In the genomic region with DNA sequence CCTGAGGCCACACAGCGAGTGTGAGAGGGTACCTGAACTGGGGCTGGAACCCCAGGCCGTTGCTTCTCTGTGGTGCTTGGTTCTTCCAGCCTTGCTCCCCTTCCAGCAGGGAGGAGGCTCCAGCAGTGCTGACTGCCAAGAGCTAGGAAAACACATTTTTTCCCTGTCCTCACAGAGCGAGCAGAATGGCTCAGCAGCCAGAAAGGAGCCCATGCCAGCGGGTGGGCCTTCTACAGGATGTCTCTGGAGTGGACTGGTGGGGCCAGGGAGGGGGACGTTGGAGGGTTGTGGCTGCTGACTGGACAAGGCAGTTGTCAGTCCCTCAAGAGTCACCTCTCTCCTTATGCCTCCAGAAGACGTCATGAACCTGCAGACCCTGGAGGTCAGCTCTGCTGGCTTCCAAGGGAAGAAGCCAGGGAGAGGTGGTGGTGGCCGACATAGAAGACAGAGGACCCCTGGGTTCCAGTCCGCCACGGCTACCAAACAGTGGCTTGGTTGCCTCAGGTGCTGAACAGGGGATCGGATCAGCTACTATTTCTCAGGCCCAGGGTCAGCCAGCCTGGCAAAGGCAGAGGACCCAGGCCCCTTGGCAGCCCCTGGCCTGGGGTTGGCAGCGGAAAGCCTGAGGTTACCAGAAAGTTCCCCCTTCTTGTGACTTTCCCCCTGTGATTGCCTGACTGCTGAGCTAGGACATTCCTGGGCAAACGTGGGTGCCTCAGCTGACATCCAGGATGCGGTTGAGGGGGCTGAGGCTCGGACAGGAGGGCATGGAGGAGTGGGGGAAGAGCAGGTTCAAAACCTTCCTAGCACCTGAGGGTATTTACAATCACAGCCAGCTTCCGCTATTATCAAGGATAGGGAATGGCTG, we compare ENCODE assay signal across 8 cellular contexts. TPM values are rescaled to one million over a fixed set of nuclear protein-coding genes. Genes with fewer than 3 reads are reported as not detected.
DNase-seq lines count a peak whose midpoint lies in the region; ATAC-seq and TF ChIP-seq lines count a peak whose summit lies in the region.

No MANE protein-coding gene starts in this region.

- no peak overlapping the region for H3K27ac ChIP-seq in CD4-positive, alpha-beta T cell (ENCODE audit: low read depth, low read length)
- H3K27ac ChIP-seq in heart right ventricle: peak overlapping the region in 8 of 10 donors; percentile 30 to 100 (median 84)
- peak overlapping the region; percentile 34 for H3K27ac ChIP-seq in rectal smooth muscle tissue (ENCODE audit: low read depth, low read length)
- H3K27ac ChIP-seq in smooth muscle cell (ENCODE audit: low read depth): no peak overlapping the region

- peaks cover 17 to 42% (median 35%) of the 10 kb centered on the region in 9 donors for H3K4me1 ChIP-seq in heart right ventricle
- peaks cover 20% of the 10 kb centered on the region for H3K4me1 ChIP-seq in rectal smooth muscle tissue (ENCODE audit: control insufficient read depth, insufficient read depth, low read length)
- H3K4me1 ChIP-seq in smooth muscle cell (ENCODE audit: low read depth): no peaks in the 10 kb centered on the region

- H3K9ac ChIP-seq in rectal smooth muscle tissue (ENCODE audit: low read length) (no peak overlapping the region), smooth muscle cell (ENCODE audit: low read depth) (no peak overlapping the region)

- H3F3A ChIP-seq in smooth muscle cell (ENCODE audit: low read depth): peaks cover 7% of the 10 kb centered on the region

- H3K79me2 ChIP-seq in smooth muscle cell (ENCODE audit: low read depth): peaks cover 61% of the 10 kb centered on the region

- intact Hi-C loops in CD4-positive, alpha-beta T cell (cut with DNase I, micrococcal nuclease): loop anchor here in 1 of 2 experiments (10.0 kb wide), 1 partner anchor 59 kb away; no protein-coding TSS in a partner anchor
- intact Hi-C loops in heart right ventricle (cut with DNase I): loop anchor here in 4 of 10 donors (5.0 to 10.0 kb wide), 3 partner anchors 91 to 109 kb away; a partner anchor contains a TSS

- H3K27ac Mint-ChIP-seq in CD4-positive, alpha-beta T cell: peak overlapping the region; percentile 39

- POLR2A ChIA-PET in CD4-positive, alpha-beta T cell (lab: Charles Lee): interaction anchor here (1.4 to 1.7 kb wide), 2 partner anchors 9 to 25 kb away, joined by 4 to 6 read pairs; no protein-coding TSS in a partner anchor

- no peaks in the 10 kb centered on the region for H3K27me3 ChIP-seq in CD4-positive, alpha-beta T cell (ENCODE audit: control insufficient read depth, insufficient read depth, low read length)
- H3K27me3 ChIP-seq in heart right ventricle (no peaks in the 10 kb centered on the region), rectal smooth muscle tissue (ENCODE audit: control insufficient read depth, insufficient read depth, low read length) (no peaks in the 10 kb centered on the region), smooth muscle cell (ENCODE audit: low read depth) (no peaks in the 10 kb centered on the region)

- CTCF ChIA-PET in CD4-positive, alpha-beta T cell (lab: Charles Lee): no interaction called here

- no peak overlapping the region for H3K4me3 ChIP-seq in astrocyte of the cerebellum (ENCODE audit: low read depth, low read length)
- no peak overlapping the region for H3K4me3 ChIP-seq in heart right ventricle
- H3K4me3 ChIP-seq in rectal smooth muscle tissue (ENCODE audit: low read length): no peak overlapping the region
- no peak overlapping the region for H3K4me3 ChIP-seq in smooth muscle cell

- no peaks in the 10 kb centered on the region for H3K9me3 Mint-ChIP-seq in CD4-positive, alpha-beta T cell

- H3K36me3 Mint-ChIP-seq in CD4-positive, alpha-beta T cell (ENCODE audit: low read depth): no peaks in the 10 kb centered on the region

- no peak for TF ChIP-seq CTCF in CD4-positive, alpha-beta T cell (IDR thresholded peaks at IDR 0.05)
- no peak for TF ChIP-seq CTCF in astrocyte of the cerebellum (IDR thresholded peaks at IDR 0.05; ENCODE audit: low read depth, low read length, missing control alignments)
- no peak for TF ChIP-seq CTCF in heart right ventricle (IDR thresholded peaks at IDR 0.05)
- no peak for TF ChIP-seq CTCF in smooth muscle cell (IDR thresholded peaks at IDR 0.05; ENCODE audit: borderline replicate concordance, insufficient read depth, poor library complexity, severe bottlenecking)

- H2AFZ ChIP-seq in smooth muscle cell (ENCODE audit: low read depth): no peak overlapping the region

- peak overlapping the region; percentile 11 for H3K4me3 Mint-ChIP-seq in CD4-positive, alpha-beta T cell

- H4K20me1 ChIP-seq in smooth muscle cell (ENCODE audit: low read depth): peaks cover 81% of the 10 kb centered on the region

- in situ Hi-C loops in astrocyte of the cerebellum (cut with HindIII; ENCODE audit: low sequenced_read_pairs): no loop called here

- H3K36me3 ChIP-seq in heart right ventricle (peaks cover 0 to 4% (median 0%) of the 10 kb centered on the region in 9 donors), rectal smooth muscle tissue (ENCODE audit: control insufficient read depth, insufficient read depth, low read length) (no peaks in the 10 kb centered on the region), smooth muscle cell (ENCODE audit: low read depth) (no peaks in the 10 kb centered on the region)

- DNase-seq in CD4-positive, alpha-beta T cell: no peak
- DNase-seq in astrocyte of the cerebellum (ENCODE audit: low read depth): peak; percentile 68
- DNase-seq in heart right ventricle: peak; percentile 78 to 79
- no peak for DNase-seq in smooth muscle cell (lab: John Stamatoyannopoulos, UW; ENCODE audit: unreplicated experiment)
- no peak for DNase-seq in stimulated activated CD4-positive, alpha-beta T cell treated with anti-CD3 and anti-CD28 coated beads, Interleukin-4, amount 100 ng/mL, for 1 hour
- DNase-seq in NCI-H1930 (lab: John Stamatoyannopoulos, UW): no peak

- no peak for ATAC-seq in CD4-positive, alpha-beta T cell (ENCODE audit: poor library complexity)
- ATAC-seq in heart right ventricle: peak in 7 of 8 donors; percentile 13 to 46 (median 26)
- no peak for ATAC-seq in GM18517 (IDR thresholded peaks at IDR 0.05; ENCODE audit: unreplicated experiment)

- no peaks in the 10 kb centered on the region for H3K9me3 ChIP-seq in CD4-positive, alpha-beta T cell (ENCODE audit: control insufficient read depth, low read length)
- H3K9me3 ChIP-seq in heart right ventricle (no peaks in the 10 kb centered on the region), smooth muscle cell (replicated peaks; ENCODE audit: low read depth) (no peaks in the 10 kb centered on the region)

- WGBS in heart right ventricle, 2 donors: 72 to 73% methylated on average over 15 of the region's 15 CpGs
- 90% methylated on average over 15 of the region's 15 CpGs for WGBS in smooth muscle cell (ENCODE audit: low lambda C conversion rate)

- H3K27me3 Mint-ChIP-seq in CD4-positive, alpha-beta T cell: no peaks in the 10 kb centered on the region

- peaks cover 26% of the 10 kb centered on the region for H3K4me1 Mint-ChIP-seq in CD4-positive, alpha-beta T cell (ENCODE audit: low read depth)

- H3K4me2 ChIP-seq in smooth muscle cell: no peak overlapping the region

RNA-seq across cellular contexts. Expression of a gene that starts 3.7 kb away (rescaled TPM):
- 10 to 100 TPM; 25.6 to 27.3 TPM for total RNA-seq in CD4-positive, alpha-beta T cell
- total RNA-seq in heart right ventricle (10 to 100 TPM in 4 of 10 donors, 1 to 10 TPM in 6; 2.9 to 21.2 (median 5.3) TPM), smooth muscle cell (51.2 and 52.4 TPM in 2 replicates)
- polyA plus RNA-seq in heart right ventricle (10 to 100 TPM in 1 of 2 donors, 1 to 10 TPM in 1; 6.5 to 21.4 TPM), smooth muscle cell (48.2 and 53.4 TPM in 2 replicates)

RNA-seq across cellular contexts. Expression of a gene that starts 23.9 kb away (rescaled TPM):
- total RNA-seq in CD4-positive, alpha-beta T cell: 10 to 100 TPM; 48.8 to 50.2 TPM
- total RNA-seq in heart right ventricle (10 to 100 TPM in 8 of 10 donors, 1 to 10 TPM in 2; 8.8 to 17.1 (median 13.5) TPM), smooth muscle cell (6.1 and 19.4 TPM in 2 replicates)
- polyA plus RNA-seq in heart right ventricle (10 to 100 TPM in 1 of 2 donors, 1 to 10 TPM in 1; 6.0 to 35.1 TPM), smooth muscle cell (8.6 and 8.9 TPM in 2 replicates)

Comparison
In these comparisons a context has a peak if more than half of its experiments do, and no peak if none do; other contexts are left out.
1. ATAC-seq: peak in heart right ventricle (7 of 8); none in CD4-positive, alpha-beta T cell (single experiment) and GM18517 (single experiment).
2. DNase-seq: peak in astrocyte of the cerebellum (single experiment) and heart right ventricle (2 of 2); none in CD4-positive, alpha-beta T cell (0 of 10), smooth muscle cell (single experiment), stimulated activated CD4-positive, alpha-beta T cell treated with anti-CD3 and anti-CD28 coated beads, Interleukin-4, amount 100 ng/mL, for 1 hour (single experiment) and NCI-H1930 (0 of 2).
3. H3K27ac ChIP-seq: peak in heart right ventricle (8 of 10) and rectal smooth muscle tissue (single experiment); none in CD4-positive, alpha-beta T cell (single experiment) and smooth muscle cell (single experiment).